Comparison of ENCODE assay signal across 8 cellular contexts in genomic region chr12:25959069-25959961, GRCh38. TPM values are rescaled to one million over a fixed set of nuclear protein-coding genes. Genes with fewer than 3 reads are reported as not detected.
DNase-seq lines count a peak whose midpoint lies in the region; ATAC-seq and TF ChIP-seq lines count a peak whose summit lies in the region.

No MANE protein-coding gene starts in this region.

- peak overlapping the region; percentile 82 for H3K9ac ChIP-seq in iPS-15b (ENCODE audit: low read depth, low read length)

- H3K9me3 ChIP-seq in Peyer's patch (no peaks in the 10 kb centered on the region), breast epithelium (no peaks in the 10 kb centered on the region), iPS-15b (ENCODE audit: control insufficient read depth, insufficient read depth, low read length) (no peaks in the 10 kb centered on the region)

- no peaks in the 10 kb centered on the region for H3K27me3 ChIP-seq in Peyer's patch
- H3K27me3 ChIP-seq in breast epithelium, result no peaks in the 10 kb centered on the region
- no peaks in the 10 kb centered on the region for H3K27me3 ChIP-seq in iPS-15b (ENCODE audit: control insufficient read depth, insufficient read depth, low read length)

- intact Hi-C loops in breast epithelium (cut with DNase I; ENCODE audit: low total_unique reads), result loop anchor here (5.0 kb wide), 1 partner anchor 73 kb away; no protein-coding TSS in a partner anchor

- H3K27ac ChIP-seq in Peyer's patch (peak overlapping the region; percentile 70 to 94 (median 81)), breast epithelium (peak overlapping the region; percentile 89 to 98)

- TF ChIP-seq POLR2A in Peyer's patch (IDR thresholded peaks at IDR 0.05) (no peak), breast epithelium (IDR thresholded peaks at IDR 0.05) (no peak)

- H3K4me3 ChIP-seq in Peyer's patch (peak overlapping the region; percentile 53 to 73 (median 64)), breast epithelium (peak overlapping the region; percentile 75 to 92 (median 83)), iPS-15b (ENCODE audit: low read depth, low read length) (peak overlapping the region; percentile 75), retinal pigment epithelial cell (ENCODE audit: low read length) (peak overlapping the region; percentile 71)

- H3K4me1 ChIP-seq in Peyer's patch, result peaks cover 0 to 8% (median 0%) of the 10 kb centered on the region in 4 donors
- H3K4me1 ChIP-seq in breast epithelium, result no peaks in the 10 kb centered on the region
- peaks cover 7% of the 10 kb centered on the region for H3K4me1 ChIP-seq in iPS-15b (ENCODE audit: control insufficient read depth, insufficient read depth, low read length)

- H3K36me3 ChIP-seq in Peyer's patch (no peaks in the 10 kb centered on the region), breast epithelium (no peaks in the 10 kb centered on the region), iPS-15b (ENCODE audit: control insufficient read depth, insufficient read depth, low read length) (no peaks in the 10 kb centered on the region)

- ATAC-seq in HG02763 (IDR thresholded peaks at IDR 0.05; ENCODE audit: unreplicated experiment), result peak; percentile 46

- TF ChIP-seq CTCF in Peyer's patch (IDR thresholded peaks at IDR 0.05), result no peak
- TF ChIP-seq CTCF in breast epithelium (IDR thresholded peaks at IDR 0.05), result no peak
- peak; percentile 30 for TF ChIP-seq CTCF in retinal pigment epithelial cell (conservative IDR thresholded peaks at IDR 0.05; ENCODE audit: low read depth, low read length)

- DNase-seq in GM04504 (ENCODE audit: low read depth) (peak; percentile 71), Peyer's patch (peak; percentile 24 to 57 (median 51)), breast epithelium (ENCODE audit: low spot score in 2 of 2) (peak; percentile 38 to 56), retinal pigment epithelial cell (ENCODE audit: low read depth) (no peak), GM19238 (ENCODE audit: insufficient read length, low spot score) (no peak), cerebellar nuclear complex (lab: John Stamatoyannopoulos, UW) (no peak)

RNA-seq across cellular contexts. Expression of gene RASSF8, which starts 0.8 kb away (rescaled TPM):
- total RNA-seq in Peyer's patch (10 to 100 TPM in 3 of 4 donors, 1 to 10 TPM in 1; 1.2 to 56.9 (median 12.0) TPM), breast epithelium (10 to 100 TPM; 42.6 to 52.1 (median 47.5) TPM)

Comparison
In these comparisons a context has a peak if more than half of its experiments do, and no peak if none do; other contexts are left out.
1. DNase-seq: peak in GM04504 (single experiment), Peyer's patch (3 of 3) and breast epithelium (2 of 2); none in retinal pigment epithelial cell (single experiment), GM19238 (single experiment) and cerebellar nuclear complex (0 of 2).
2. Peak in every context shown above with its lines, with median percentiles within 50 percentile points of each other: H3K4me3 ChIP-seq.